ENCODE assay signal across 1 cellular context in the genomic region with DNA sequence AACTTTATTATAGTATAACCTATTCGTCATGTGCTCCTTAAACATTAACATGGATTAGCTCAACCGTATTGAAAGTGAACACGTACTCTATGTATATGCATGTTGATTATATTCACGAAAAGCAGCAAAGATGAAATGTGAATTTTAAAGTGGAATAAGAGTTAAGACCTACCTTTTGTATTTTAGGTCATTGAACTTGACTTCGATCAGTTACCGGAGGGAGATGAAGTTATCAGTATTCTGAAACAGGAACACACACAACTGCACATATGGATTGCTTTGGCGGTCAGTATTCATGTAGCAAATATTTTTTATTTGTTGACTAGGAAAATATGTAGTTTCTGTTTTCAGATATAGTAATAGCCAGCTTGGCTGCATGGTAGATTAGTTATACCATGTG.
TF ChIP-seq lines count a peak whose summit lies in the region.

No MANE protein-coding gene starts in this region.

TF ChIP-seq in IMR-90, 13 proteins besides CTCF, POLR2A, EP300 and RAD21:
- TF ChIP-seq RCOR1 (IDR thresholded peaks at IDR 0.05; ENCODE audit: insufficient replicate concordance, low read length) (no peak), MAZ (IDR thresholded peaks at IDR 0.05; ENCODE audit: borderline replicate concordance, low read depth, low read length) (no peak), FOS (IDR thresholded peaks at IDR 0.05; ENCODE audit: low read depth, low read length) (no peak), BHLHE40 (IDR thresholded peaks at IDR 0.05; ENCODE audit: low read depth, low read length) (no peak), MXI1 (IDR thresholded peaks at IDR 0.05; ENCODE audit: borderline replicate concordance, low read depth, low read length) (no peak), RFX5 (IDR thresholded peaks at IDR 0.05; ENCODE audit: low read depth, low read length) (no peak), CEBPB (IDR thresholded peaks at IDR 0.05; ENCODE audit: low read depth, low read length) (no peak), SMC3 (IDR thresholded peaks at IDR 0.05; ENCODE audit: low read depth, low read length) (no peak)
- TF ChIP-seq, protein P1, sequence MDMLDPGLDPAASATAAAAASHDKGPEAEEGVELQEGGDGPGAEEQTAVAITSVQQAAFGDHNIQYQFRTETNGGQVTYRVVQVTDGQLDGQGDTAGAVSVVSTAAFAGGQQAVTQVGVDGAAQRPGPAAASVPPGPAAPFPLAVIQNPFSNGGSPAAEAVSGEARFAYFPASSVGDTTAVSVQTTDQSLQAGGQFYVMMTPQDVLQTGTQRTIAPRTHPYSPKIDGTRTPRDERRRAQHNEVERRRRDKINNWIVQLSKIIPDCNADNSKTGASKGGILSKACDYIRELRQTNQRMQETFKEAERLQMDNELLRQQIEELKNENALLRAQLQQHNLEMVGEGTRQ (IDR thresholded peaks at IDR 0.05; ENCODE audit: low read depth, low read length) = no peak
- TF ChIP-seq, protein P2, sequence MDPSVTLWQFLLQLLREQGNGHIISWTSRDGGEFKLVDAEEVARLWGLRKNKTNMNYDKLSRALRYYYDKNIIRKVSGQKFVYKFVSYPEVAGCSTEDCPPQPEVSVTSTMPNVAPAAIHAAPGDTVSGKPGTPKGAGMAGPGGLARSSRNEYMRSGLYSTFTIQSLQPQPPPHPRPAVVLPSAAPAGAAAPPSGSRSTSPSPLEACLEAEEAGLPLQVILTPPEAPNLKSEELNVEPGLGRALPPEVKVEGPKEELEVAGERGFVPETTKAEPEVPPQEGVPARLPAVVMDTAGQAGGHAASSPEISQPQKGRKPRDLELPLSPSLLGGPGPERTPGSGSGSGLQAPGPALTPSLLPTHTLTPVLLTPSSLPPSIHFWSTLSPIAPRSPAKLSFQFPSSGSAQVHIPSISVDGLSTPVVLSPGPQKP (IDR thresholded peaks at IDR 0.05; ENCODE audit: borderline replicate concordance, low read depth, low read length) = no peak
